Comparison of ENCODE assay signal across 11 cellular contexts in the genomic region with DNA sequence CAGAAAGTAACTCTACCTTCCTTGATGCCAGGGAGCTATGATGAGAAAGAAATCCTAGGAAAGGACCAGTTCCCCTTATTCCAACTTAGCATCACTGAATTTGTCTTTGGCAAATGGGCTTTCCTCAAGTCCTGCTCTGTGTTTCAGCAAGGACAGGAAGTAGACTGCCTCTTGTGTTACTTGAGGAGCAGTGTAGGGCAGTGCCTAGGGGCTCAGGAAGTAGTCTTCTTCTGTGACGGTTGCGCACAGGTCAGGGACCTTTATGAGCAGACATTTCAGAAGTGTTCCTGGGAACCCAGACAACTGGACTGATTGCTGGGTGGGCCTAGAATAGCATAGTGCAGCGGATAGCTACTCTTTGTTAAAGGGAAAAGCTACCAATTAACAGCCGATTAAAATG. TPM values are rescaled to one million over a fixed set of nuclear protein-coding genes. Genes with fewer than 3 reads are reported as not detected.
A peak's percentile ranks its signal among the peaks of the same experiment; 100 is the strongest.
DNase-seq lines count a peak whose midpoint lies in the region; ATAC-seq and TF ChIP-seq lines count a peak whose summit lies in the region.
"Had no signal": no experiment of that assay in that cellular context is flagged by ENCODE, and none has a peak within 500 bp of the region (broad histone marks: within the 10 kb centered on the region; RNA-seq: fewer than 3 reads in every experiment).

No MANE protein-coding gene starts in this region.

- H3K9me3 Mint-ChIP-seq in activated CD4-positive, alpha-beta T cell treated with anti-CD3 and anti-CD28 coated beads, Interleukin-2, amount 10 ng/mL, durations not matched to agents 7 days and 5 days: no peaks in the 10 kb centered on the region
- H3K9me3 Mint-ChIP-seq in activated T-helper 2 cell treated with anti-CD3 and anti-CD28 coated beads, Interferon-gamma antibody, Interleukin-2, Interleukin-4, amounts not matched to agents 10 μg/mL and 5 μg/mL and 100 μg/mL, durations not matched to agents 14 hours and 24 hours and 36 hours: no peaks in the 10 kb centered on the region
- H3K9me3 Mint-ChIP-seq: activated naive CD4-positive, alpha-beta T cell treated with anti-CD3 and anti-CD28 coated beads, Interleukin-2, amount 50 U/mL, for 24 hours had no signal

- in situ Hi-C loops in transverse colon (cut with MboI; ENCODE audit: low pct_ligation_motif_present in 1 of 4, low pct_unique_long_range_greater_than_20kb in 1 of 4, low sequenced_read_pairs in 3 of 4): loop anchor here in 1 of 4 donors (10.0 kb wide), 1 partner anchor 47 kb away; no protein-coding TSS in a partner anchor

- peak in 3 of 5 experiments; percentile 8 to 28 (median 17) for TF ChIP-seq CTCF in transverse colon (IDR thresholded peaks at IDR 0.05)

- H3K27ac ChIP-seq in transverse colon: peak overlapping the region; percentile 93 to 99 (median 98)

- no peak for DNase-seq in activated CD4-positive, alpha-beta T cell treated with anti-CD3 and anti-CD28 coated beads, Interleukin-2, amount 10 ng/mL, durations not matched to agents 7 days and 5 days
- no peak for DNase-seq in activated CD4-positive, alpha-beta T cell treated with anti-CD3 and anti-CD28 coated beads for 1 hour
- DNase-seq in activated T-helper 2 cell treated with anti-CD3 and anti-CD28 coated beads, Interferon-gamma antibody, Interleukin-2, Interleukin-4, amounts not matched to agents 10 μg/mL and 5 μg/mL and 100 μg/mL, durations not matched to agents 14 hours and 24 hours and 36 hours (ENCODE audit: low spot score): no peak
- peak; percentile 14 for DNase-seq in iris pigment epithelial cell (ENCODE audit: low read depth)
- DNase-seq in transverse colon: peak; percentile 54
- no peak for DNase-seq in COR-L47 (lab: John Stamatoyannopoulos, UW)
- DNase-seq in NCI-H524 (lab: John Stamatoyannopoulos, UW): no peak
- DNase-seq: AML-193, SHP77 treated with DMSO at 0.1 percent for 48 hours had no signal

- H3K36me3 ChIP-seq in transverse colon: no peaks in the 10 kb centered on the region

- 20 to 46% methylated on average over 1 to 4 of the region's 4 CpGs for WGBS in transverse colon (ENCODE audit: low coverage in 1 of 2), 2 donors

- ATAC-seq in HG03108 (IDR thresholded peaks at IDR 0.05; ENCODE audit: unreplicated experiment): no peak

- no peaks in the 10 kb centered on the region for H3K9me3 ChIP-seq in transverse colon

- peaks cover 35% of the 10 kb centered on the region for H3K4me1 Mint-ChIP-seq in activated CD4-positive, alpha-beta T cell treated with anti-CD3 and anti-CD28 coated beads, Interleukin-2, amount 10 ng/mL, durations not matched to agents 7 days and 5 days
- peaks cover 17% of the 10 kb centered on the region for H3K4me1 Mint-ChIP-seq in activated T-helper 2 cell treated with anti-CD3 and anti-CD28 coated beads, Interferon-gamma antibody, Interleukin-2, Interleukin-4, amounts not matched to agents 10 μg/mL and 5 μg/mL and 100 μg/mL, durations not matched to agents 14 hours and 24 hours and 36 hours (ENCODE audit: low read depth)

- TF ChIP-seq POLR2A in transverse colon (IDR thresholded peaks at IDR 0.05): peak; percentile 72

- CTCF ChIA-PET in activated CD4-positive, alpha-beta T cell treated with anti-CD3 and anti-CD28 coated beads, Interleukin-2, amount 10 ng/mL, durations not matched to agents 7 days and 5 days (lab: Charles Lee): interaction anchor here (0.6 to 1.8 kb wide), 7 partner anchors 11 to 81 kb away, joined by 3 to 6 read pairs (median 3); partner anchors contain the start of gene MAPK1IP1L

- peaks cover 14 to 68% (median 47%) of the 10 kb centered on the region in 4 donors for H3K4me1 ChIP-seq in transverse colon

- no peak for TF ChIP-seq EP300 in transverse colon (IDR thresholded peaks at IDR 0.05; ENCODE audit: low read depth)

- H3K36me3 Mint-ChIP-seq in activated CD4-positive, alpha-beta T cell treated with anti-CD3 and anti-CD28 coated beads, Interleukin-2, amount 10 ng/mL, durations not matched to agents 7 days and 5 days (ENCODE audit: low read depth): peaks cover 27% of the 10 kb centered on the region
- peaks cover 23% of the 10 kb centered on the region for H3K36me3 Mint-ChIP-seq in activated T-helper 2 cell treated with anti-CD3 and anti-CD28 coated beads, Interferon-gamma antibody, Interleukin-2, Interleukin-4, amounts not matched to agents 10 μg/mL and 5 μg/mL and 100 μg/mL, durations not matched to agents 14 hours and 24 hours and 36 hours (ENCODE audit: low read depth)
- H3K36me3 Mint-ChIP-seq: activated naive CD4-positive, alpha-beta T cell treated with anti-CD3 and anti-CD28 coated beads, Interleukin-2, amount 50 U/mL, for 24 hours had no signal

- intact Hi-C loops in activated T-helper 2 cell treated with anti-CD3 and anti-CD28 coated beads, Interferon-gamma antibody, Interleukin-2, Interleukin-4, amounts not matched to agents 10 μg/mL and 5 μg/mL and 100 μg/mL, durations not matched to agents 14 hours and 24 hours and 36 hours (cut with micrococcal nuclease): loop anchor here (2.0 kb wide), 1 partner anchor 59 kb away; the partner anchor contains the start of gene DLGAP5
- intact Hi-C loops in transverse colon (cut with DNase I; ENCODE audit: low total_unique reads): no loop called here

- peak overlapping the region; percentile 21 for H3K4me3 Mint-ChIP-seq in activated CD4-positive, alpha-beta T cell treated with anti-CD3 and anti-CD28 coated beads, Interleukin-2, amount 10 ng/mL, durations not matched to agents 7 days and 5 days
- H3K4me3 Mint-ChIP-seq in activated T-helper 2 cell treated with anti-CD3 and anti-CD28 coated beads, Interferon-gamma antibody, Interleukin-2, Interleukin-4, amounts not matched to agents 10 μg/mL and 5 μg/mL and 100 μg/mL, durations not matched to agents 14 hours and 24 hours and 36 hours (ENCODE audit: low read depth): peak overlapping the region; percentile 31
- H3K4me3 Mint-ChIP-seq: activated naive CD4-positive, alpha-beta T cell treated with anti-CD3 and anti-CD28 coated beads, Interleukin-2, amount 50 U/mL, for 24 hours had no signal

- peak overlapping the region in 3 of 4 donors; percentile 89 to 92 (median 91) for H3K4me3 ChIP-seq in transverse colon

- H3K27me3 ChIP-seq in transverse colon: no peaks in the 10 kb centered on the region

- H3K27ac Mint-ChIP-seq in activated CD4-positive, alpha-beta T cell treated with anti-CD3 and anti-CD28 coated beads, Interleukin-2, amount 10 ng/mL, durations not matched to agents 7 days and 5 days: peak overlapping the region; percentile 43
- no peak overlapping the region for H3K27ac Mint-ChIP-seq in activated T-helper 2 cell treated with anti-CD3 and anti-CD28 coated beads, Interferon-gamma antibody, Interleukin-2, Interleukin-4, amounts not matched to agents 10 μg/mL and 5 μg/mL and 100 μg/mL, durations not matched to agents 14 hours and 24 hours and 36 hours
- H3K27ac Mint-ChIP-seq: activated naive CD4-positive, alpha-beta T cell treated with anti-CD3 and anti-CD28 coated beads, Interleukin-2, amount 50 U/mL, for 24 hours had no signal

- H3K27me3 Mint-ChIP-seq in activated CD4-positive, alpha-beta T cell treated with anti-CD3 and anti-CD28 coated beads, Interleukin-2, amount 10 ng/mL, durations not matched to agents 7 days and 5 days: peaks cover 26% of the 10 kb centered on the region
- peaks cover 15% of the 10 kb centered on the region for H3K27me3 Mint-ChIP-seq in activated T-helper 2 cell treated with anti-CD3 and anti-CD28 coated beads, Interferon-gamma antibody, Interleukin-2, Interleukin-4, amounts not matched to agents 10 μg/mL and 5 μg/mL and 100 μg/mL, durations not matched to agents 14 hours and 24 hours and 36 hours (ENCODE audit: low read depth)

- POLR2A ChIA-PET in activated CD4-positive, alpha-beta T cell treated with anti-CD3 and anti-CD28 coated beads, Interleukin-2, amount 10 ng/mL, durations not matched to agents 7 days and 5 days (lab: Charles Lee): interaction anchor here (0.6 kb wide), 1 partner anchor 29 kb away, joined by 6 read pairs; no protein-coding TSS in a partner anchor

RNA-seq across cellular contexts. Expression of gene LGALS3, which starts 2.7 kb away (rescaled TPM):
- total RNA-seq in activated CD4-positive, alpha-beta T cell treated with anti-CD3 and anti-CD28 coated beads, Interleukin-2, amount 10 ng/mL, durations not matched to agents 7 days and 5 days: 10 to 100 TPM; 39.1 to 41.6 TPM
- total RNA-seq in activated T-helper 2 cell treated with anti-CD3 and anti-CD28 coated beads, Interferon-gamma antibody, Interleukin-2, Interleukin-4, amounts not matched to agents 10 μg/mL and 5 μg/mL and 100 μg/mL, durations not matched to agents 14 hours and 24 hours and 36 hours: 14.8 and 18.7 TPM in 2 replicates
- total RNA-seq in transverse colon: 1,000 to 10,000 TPM in 3 of 4 donors, 100 to 1,000 TPM in 1; 388 to 2,805 (median 1,702) TPM

RNA-seq across cellular contexts. Expression of gene DLGAP5, which starts 59.6 kb away (rescaled TPM):
- 100 to 1,000 TPM; 109 to 117 TPM for total RNA-seq in activated CD4-positive, alpha-beta T cell treated with anti-CD3 and anti-CD28 coated beads, Interleukin-2, amount 10 ng/mL, durations not matched to agents 7 days and 5 days
- 41.9 and 46.0 TPM in 2 replicates for total RNA-seq in activated T-helper 2 cell treated with anti-CD3 and anti-CD28 coated beads, Interferon-gamma antibody, Interleukin-2, Interleukin-4, amounts not matched to agents 10 μg/mL and 5 μg/mL and 100 μg/mL, durations not matched to agents 14 hours and 24 hours and 36 hours
- 10 to 100 TPM in 1 of 4 donors, 1 to 10 TPM in 2, under 1 TPM in 1; 0.82 to 11.5 (median 1.3) TPM for total RNA-seq in transverse colon

Comparison
In these comparisons a context has a peak if more than half of its experiments do, and no peak if none do; other contexts are left out.
1. DNase-seq: peak in iris pigment epithelial cell (single experiment) and transverse colon (single experiment); none in activated CD4-positive, alpha-beta T cell treated with anti-CD3 and anti-CD28 coated beads, Interleukin-2, amount 10 ng/mL, durations not matched to agents 7 days and 5 days (single experiment), activated CD4-positive, alpha-beta T cell treated with anti-CD3 and anti-CD28 coated beads for 1 hour (single experiment), activated T-helper 2 cell treated with anti-CD3 and anti-CD28 coated beads, Interferon-gamma antibody, Interleukin-2, Interleukin-4, amounts not matched to agents 10 μg/mL and 5 μg/mL and 100 μg/mL, durations not matched to agents 14 hours and 24 hours and 36 hours (single experiment), COR-L47 (single experiment) and NCI-H524 (0 of 2).
2. RNA of gene LGALS3, which starts 2.7 kb away (total RNA-seq): 388 to 2,805 TPM in transverse colon; 39.1 to 41.6 TPM in activated CD4-positive, alpha-beta T cell treated with anti-CD3 and anti-CD28 coated beads, Interleukin-2, amount 10 ng/mL, durations not matched to agents 7 days and 5 days and 14.8 to 18.7 TPM in activated T-helper 2 cell treated with anti-CD3 and anti-CD28 coated beads, Interferon-gamma antibody, Interleukin-2, Interleukin-4, amounts not matched to agents 10 μg/mL and 5 μg/mL and 100 μg/mL, durations not matched to agents 14 hours and 24 hours and 36 hours; every median in the first group is over 4 times any median in the second.